8 cellular contexts compared by ENCODE assay signal in genomic region chr4:158671915-158672806, GRCh38. TPM values are rescaled to one million over a fixed set of nuclear protein-coding genes. Genes with fewer than 3 reads are reported as not detected.
DNase-seq lines count a peak whose midpoint lies in the region; ATAC-seq and TF ChIP-seq lines count a peak whose summit lies in the region.

TSS of gene ETFDH (plus strand) at chr4:158672296. CDS start at chr4:158672457, 161 bp downstream.

- H3K27ac Mint-ChIP-seq in activated T-helper 17 cell treated with anti-CD3 and anti-CD28 coated beads, Interleukin-2, amount 50 U/mL, for 72 hours: peak within 1 kb of the TSS; percentile 99
- peak within 1 kb of the TSS; percentile 88 to 98 (median 98) for H3K27ac Mint-ChIP-seq in naive B cell
- H3K27ac Mint-ChIP-seq in stimulated activated memory B cell treated with anti-CD40 and anti-IgM and Interleukin-4, amounts not matched to agents 10 μg/mL and 1 μg/mL and 100 μg/mL, for 72 hours: peak within 1 kb of the TSS; percentile 90

- peak; percentile 63 for TF ChIP-seq CTCF in LNCAP (IDR thresholded peaks at IDR 0.05)

- H3K4me3 Mint-ChIP-seq in activated T-helper 17 cell treated with anti-CD3 and anti-CD28 coated beads, Interleukin-2, amount 50 U/mL, for 72 hours: peak within 1 kb of the TSS; percentile 99
- H3K4me3 Mint-ChIP-seq in naive B cell: peak within 1 kb of the TSS; percentile 84 to 99 (median 94)
- peak within 1 kb of the TSS; percentile 89 for H3K4me3 Mint-ChIP-seq in stimulated activated memory B cell treated with anti-CD40 and anti-IgM and Interleukin-4, amounts not matched to agents 10 μg/mL and 1 μg/mL and 100 μg/mL, for 72 hours

- H3K4me1 Mint-ChIP-seq in activated T-helper 17 cell treated with anti-CD3 and anti-CD28 coated beads, Interleukin-2, amount 50 U/mL, for 72 hours: peaks cover 8% of the 10 kb centered on the region
- peaks cover 10 to 23% (median 14%) of the 10 kb centered on the region in 3 donors for H3K4me1 Mint-ChIP-seq in naive B cell
- H3K4me1 Mint-ChIP-seq in stimulated activated memory B cell treated with anti-CD40 and anti-IgM and Interleukin-4, amounts not matched to agents 10 μg/mL and 1 μg/mL and 100 μg/mL, for 72 hours: peaks cover 16% of the 10 kb centered on the region

- no peaks in the 10 kb centered on the region for H3K9me3 Mint-ChIP-seq in activated T-helper 17 cell treated with anti-CD3 and anti-CD28 coated beads, Interleukin-2, amount 50 U/mL, for 72 hours
- no peaks in the 10 kb centered on the region for H3K9me3 Mint-ChIP-seq in naive B cell
- H3K9me3 Mint-ChIP-seq in stimulated activated memory B cell treated with anti-CD40 and anti-IgM and Interleukin-4, amounts not matched to agents 10 μg/mL and 1 μg/mL and 100 μg/mL, for 72 hours: no peaks in the 10 kb centered on the region

- no peaks in the 10 kb centered on the region for H3K27me3 Mint-ChIP-seq in activated T-helper 17 cell treated with anti-CD3 and anti-CD28 coated beads, Interleukin-2, amount 50 U/mL, for 72 hours
- no peaks in the 10 kb centered on the region for H3K27me3 Mint-ChIP-seq in naive B cell
- H3K27me3 Mint-ChIP-seq in stimulated activated memory B cell treated with anti-CD40 and anti-IgM and Interleukin-4, amounts not matched to agents 10 μg/mL and 1 μg/mL and 100 μg/mL, for 72 hours: no peaks in the 10 kb centered on the region

- peaks cover 34% of the 10 kb centered on the region for H3K36me3 Mint-ChIP-seq in activated T-helper 17 cell treated with anti-CD3 and anti-CD28 coated beads, Interleukin-2, amount 50 U/mL, for 72 hours (ENCODE audit: low read depth)
- H3K36me3 Mint-ChIP-seq in naive B cell: no peaks in the 10 kb centered on the region
- H3K36me3 Mint-ChIP-seq in stimulated activated memory B cell treated with anti-CD40 and anti-IgM and Interleukin-4, amounts not matched to agents 10 μg/mL and 1 μg/mL and 100 μg/mL, for 72 hours: no peaks in the 10 kb centered on the region

- peak; percentile 92 for ATAC-seq in activated T-helper 17 cell treated with anti-CD3 and anti-CD28 coated beads, Interleukin-2, amount 50 U/mL, for 72 hours (replicated peaks)
- peak; percentile 78 to 81 for ATAC-seq in naive B cell (ENCODE audit: low read depth in 2 of 2)
- ATAC-seq in stimulated activated memory B cell treated with anti-CD40 and anti-IgM and Interleukin-4, amounts not matched to agents 10 μg/mL and 1 μg/mL and 100 μg/mL, for 72 hours: peak; percentile 95

- DNase-seq in ELF-1 (ENCODE audit: low read depth, low spot score) (peak; percentile 100), GOT3 (lab: John Stamatoyannopoulos, UW) (peak; percentile 86), RPMI8226 (peak; percentile 95), fibroblast of gingiva (ENCODE audit: low read depth) (peak; percentile 100), naive B cell (peak; percentile 95)

RNA-seq across cellular contexts. Expression of gene ETFDH, which starts in this region (rescaled TPM):
- 10 to 100 TPM; 40.8 to 47.8 TPM for total RNA-seq in activated T-helper 17 cell treated with anti-CD3 and anti-CD28 coated beads, Interleukin-2, amount 50 U/mL, for 72 hours
- 1 to 10 TPM; 2.1 to 8.0 (median 5.5) TPM for polyA plus RNA-seq in naive B cell (ENCODE audit: low read depth in 6 of 6)

Comparison
In these comparisons a context has a peak if more than half of its experiments do, and no peak if none do; other contexts are left out.
1. Peak in every context shown above with its lines: DNase-seq and ATAC-seq.